Comparison of ENCODE assay signal across 8 cellular contexts in genomic region chr4:127479031-127479622, GRCh38.
A peak's percentile ranks its signal among the peaks of the same experiment; 100 is the strongest.
DNase-seq lines count a peak whose midpoint lies in the region; ATAC-seq and TF ChIP-seq lines count a peak whose summit lies in the region.

No MANE protein-coding gene starts in this region.

- H3K36me3 ChIP-seq in GM23248 (ENCODE audit: low read depth) (no peaks in the 10 kb centered on the region), thoracic aorta (no peaks in the 10 kb centered on the region)

- no peaks in the 10 kb centered on the region for H3K4me1 ChIP-seq in GM23248 (ENCODE audit: insufficient read depth)
- H3K4me1 ChIP-seq in thoracic aorta (ENCODE audit: control insufficient read depth in 1 of 2, low read depth in 2 of 2), result no peaks in the 10 kb centered on the region

- H3K4me3 ChIP-seq in GM23248 (no peak overlapping the region), thoracic aorta (no peak overlapping the region)

- in situ Hi-C loops in GM23248 (cut with MboI), result no loop called here

- TF ChIP-seq CTCF in C4-2B (conservative IDR thresholded peaks at IDR 0.05), result peak; percentile 75
- TF ChIP-seq CTCF in thoracic aorta (IDR thresholded peaks at IDR 0.05), result peak; percentile 43

- H3K9me3 ChIP-seq in GM23248 (ENCODE audit: low read depth) (no peaks in the 10 kb centered on the region), thoracic aorta (no peaks in the 10 kb centered on the region)

- no peak overlapping the region for H3K27ac ChIP-seq in C4-2B
- H3K27ac ChIP-seq in GM23248, result no peak overlapping the region
- no peak overlapping the region for H3K27ac ChIP-seq in thoracic aorta

- ATAC-seq in thoracic aorta (ENCODE audit: insufficient number of reproducible peaks, low FRiP score, low read depth), result no peak
- ATAC-seq in HG02973 (IDR thresholded peaks at IDR 0.05; ENCODE audit: unreplicated experiment), result no peak

- H3K27me3 ChIP-seq in GM23248 (replicated peaks; ENCODE audit: insufficient read depth) (no peaks in the 10 kb centered on the region), thoracic aorta (replicated peaks; ENCODE audit: insufficient read depth) (no peaks in the 10 kb centered on the region)

- no peak overlapping the region for H3K9ac ChIP-seq in GM23248

- H4K20me1 ChIP-seq in GM23248 (ENCODE audit: insufficient read depth), result no peaks in the 10 kb centered on the region

- H3K9me2 ChIP-seq in GM23248 (ENCODE audit: insufficient read depth), result no peaks in the 10 kb centered on the region

- no peak overlapping the region for H2AFZ ChIP-seq in GM23248

- no peaks in the 10 kb centered on the region for H3F3A ChIP-seq in GM23248 (ENCODE audit: insufficient read depth)

- DNase-seq in GM23248, result peak; percentile 67
- peak; percentile 57 for DNase-seq in OCI-M1 (lab: John Stamatoyannopoulos, UW)
- DNase-seq in fibroblast of peridontal ligament (ENCODE audit: extremely low read depth), result peak; percentile 76
- DNase-seq in thoracic aorta (ENCODE audit: low spot score), result no peak
- no peak for DNase-seq in iPS-NIHi7 (ENCODE audit: extremely low spot score)
- DNase-seq in germinal center (ENCODE audit: low spot score), result no peak

- no peak overlapping the region for H3K4me2 ChIP-seq in GM23248 (ENCODE audit: unreplicated experiment)

- no peaks in the 10 kb centered on the region for H3K79me2 ChIP-seq in GM23248 (ENCODE audit: insufficient read depth)

Comparison
In these comparisons a context has a peak if more than half of its experiments do, and no peak if none do; other contexts are left out.
1. DNase-seq: peak in GM23248 (single experiment), OCI-M1 (single experiment) and fibroblast of peridontal ligament (single experiment); none in thoracic aorta (single experiment), iPS-NIHi7 (single experiment) and germinal center (single experiment).